In genomic region chr17:62705116-62705515, GRCh38 we compare ENCODE assay signal across 9 cellular contexts.
DNase-seq lines count a peak whose midpoint lies in the region; ATAC-seq, FAIRE-seq and TF ChIP-seq lines count a peak whose summit lies in the region.
"Had no signal": no experiment of that assay in that cellular context is flagged by ENCODE, and none has a peak within 500 bp of the region (broad histone marks: within the 10 kb centered on the region; RNA-seq: fewer than 3 reads in every experiment).

No MANE protein-coding gene starts in this region.

- no peak for ATAC-seq in central memory CD8-positive, alpha-beta T cell (replicated peaks; ENCODE audit: extremely low read depth, poor library complexity, severe bottlenecking)
- ATAC-seq in HepG2 (no peak), GM18502 (IDR thresholded peaks at IDR 0.05; ENCODE audit: poor library complexity, unreplicated experiment) (no peak), HG02642 (IDR thresholded peaks at IDR 0.05; ENCODE audit: poor library complexity, unreplicated experiment) (no peak)

- peaks cover 38% of the 10 kb centered on the region for H3K27me3 Mint-ChIP-seq in activated CD4-positive, alpha-beta T cell treated with anti-CD3 and anti-CD28 coated beads, Interleukin-2, amount 10 ng/mL, durations not matched to agents 7 days and 5 days
- peaks cover 2% of the 10 kb centered on the region for H3K27me3 Mint-ChIP-seq in central memory CD8-positive, alpha-beta T cell

- no peak overlapping the region for H3K4me2 ChIP-seq in HepG2 (ENCODE audit: low read depth, low read length)

- H3K36me3 Mint-ChIP-seq in activated CD4-positive, alpha-beta T cell treated with anti-CD3 and anti-CD28 coated beads, Interleukin-2, amount 10 ng/mL, durations not matched to agents 7 days and 5 days (ENCODE audit: low read depth): no peaks in the 10 kb centered on the region
- H3K36me3 Mint-ChIP-seq in central memory CD8-positive, alpha-beta T cell (ENCODE audit: insufficient read depth): peaks cover 2% of the 10 kb centered on the region

- TF ChIP-seq RAD21 in HepG2 (CRISPR knock-in tag; IDR thresholded peaks at IDR 0.05): no peak

- H3K27ac ChIP-seq in HepG2 (ENCODE audit: extremely low read length, insufficient read depth, low read length) (no peak overlapping the region), subcutaneous abdominal adipose tissue (ENCODE audit: low read depth, low read length) (peak overlapping the region; percentile 75)

- intact Hi-C loops in HepG2 (cut with micrococcal nuclease; ENCODE audit: unreplicated experiment): no loop called here

- DNase-seq in activated CD4-positive, alpha-beta T cell treated with anti-CD3 and anti-CD28 coated beads, Interleukin-2, amount 10 ng/mL, durations not matched to agents 7 days and 5 days: no peak
- DNase-seq in activated CD4-positive, alpha-beta T cell treated with anti-CD3 and anti-CD28 coated beads for 48 hours: no peak
- DNase-seq in central memory CD8-positive, alpha-beta T cell (ENCODE audit: low spot score in 2 of 2): no peak
- DNase-seq in HepG2 (ENCODE audit: low spot score) (no peak), activated gamma-delta T cell (lab: John Stamatoyannopoulos, UW) (no peak)
- DNase-seq: AML-193 had no signal

- peaks cover 2% of the 10 kb centered on the region for H3K9me3 Mint-ChIP-seq in activated CD4-positive, alpha-beta T cell treated with anti-CD3 and anti-CD28 coated beads, Interleukin-2, amount 10 ng/mL, durations not matched to agents 7 days and 5 days
- H3K9me3 Mint-ChIP-seq in central memory CD8-positive, alpha-beta T cell: no peaks in the 10 kb centered on the region

- TF ChIP-seq POLR2A in HepG2 (IDR thresholded peaks at IDR 0.05; ENCODE audit: insufficient read depth in 1 of 2, low read depth in 2 of 2, low read length in 2 of 2): no peak

- CTCF ChIA-PET in activated CD4-positive, alpha-beta T cell treated with anti-CD3 and anti-CD28 coated beads, Interleukin-2, amount 10 ng/mL, durations not matched to agents 7 days and 5 days (lab: Charles Lee): no interaction called here
- CTCF ChIA-PET in HepG2 (lab: Yijun Ruan, JAX; ENCODE audit: low intra/inter-chr PET ratio, low total read pairs): interaction anchor here (5.3 kb wide), 1 partner anchor 264 kb away, joined by 78 read pairs; no protein-coding TSS in a partner anchor

- no peak overlapping the region for H3K27ac Mint-ChIP-seq in activated CD4-positive, alpha-beta T cell treated with anti-CD3 and anti-CD28 coated beads, Interleukin-2, amount 10 ng/mL, durations not matched to agents 7 days and 5 days
- no peak overlapping the region for H3K27ac Mint-ChIP-seq in central memory CD8-positive, alpha-beta T cell (ENCODE audit: low read depth)

- peaks cover 11% of the 10 kb centered on the region; the same call in 1 of the 2 replicates for H3K4me1 ChIP-seq in HepG2 (ENCODE audit: insufficient read depth, low read length)
- H3K4me1 ChIP-seq in subcutaneous abdominal adipose tissue (ENCODE audit: control insufficient read depth in 5 of 5, insufficient read depth in 5 of 5, low read length in 5 of 5): peaks cover 4 to 41% (median 23%) of the 10 kb centered on the region in 5 donors

- H3K4me3 Mint-ChIP-seq in activated CD4-positive, alpha-beta T cell treated with anti-CD3 and anti-CD28 coated beads, Interleukin-2, amount 10 ng/mL, durations not matched to agents 7 days and 5 days: peak overlapping the region; percentile 32
- peak overlapping the region; percentile 69 for H3K4me3 Mint-ChIP-seq in central memory CD8-positive, alpha-beta T cell

- FAIRE-seq in HepG2 (lab: Jason Lieb, UNC): no peak

- in situ Hi-C loops in HepG2 (cut with HindIII; ENCODE audit: extremely low pct_ligation_motif_present, low pct_unique_long_range_greater_than_20kb): no loop called here

- peaks cover 5% of the 10 kb centered on the region for H3K4me1 Mint-ChIP-seq in activated CD4-positive, alpha-beta T cell treated with anti-CD3 and anti-CD28 coated beads, Interleukin-2, amount 10 ng/mL, durations not matched to agents 7 days and 5 days
- H3K4me1 Mint-ChIP-seq in central memory CD8-positive, alpha-beta T cell: no peaks in the 10 kb centered on the region

- no peak overlapping the region for H3K4me3 ChIP-seq in HepG2 (replicated peaks in 1 of 3; ENCODE audit: insufficient read depth in 1 of 3, low read depth in 2 of 3, low read length in 3 of 3)
- peak overlapping the region in 4 of 5 donors; percentile 64 to 67 (median 66) for H3K4me3 ChIP-seq in subcutaneous abdominal adipose tissue (ENCODE audit: low read depth in 1 of 5, low read length in 5 of 5)

- H4K20me1 ChIP-seq in HepG2 (ENCODE audit: insufficient read depth, low read length): no peaks in the 10 kb centered on the region

- H3K79me2 ChIP-seq in HepG2 (ENCODE audit: insufficient read depth, low read length): no peaks in the 10 kb centered on the region

- TF ChIP-seq EP300 in HepG2 (IDR thresholded peaks at IDR 0.05; ENCODE audit: low read depth in 2 of 2, low read length in 2 of 2) (no peak), HepG2 (CRISPR knock-in tag; IDR thresholded peaks at IDR 0.05; ENCODE audit: borderline replicate concordance) (no peak)

- POLR2A ChIA-PET in activated CD4-positive, alpha-beta T cell treated with anti-CD3 and anti-CD28 coated beads, Interleukin-2, amount 10 ng/mL, durations not matched to agents 7 days and 5 days (lab: Charles Lee): no interaction called here
- POLR2A ChIA-PET in HepG2 (lab: Yijun Ruan, JAX): no interaction called here

- H3K9me3 ChIP-seq in HepG2 (ENCODE audit: low read length): no peaks in the 10 kb centered on the region
- peaks cover 0 to 6% (median 5%) of the 10 kb centered on the region in 5 donors for H3K9me3 ChIP-seq in subcutaneous abdominal adipose tissue (ENCODE audit: control insufficient read depth in 5 of 5, low read length in 5 of 5)

- no TSS peak for BruUV-seq in HepG2 (replicated peaks; lab: Mats Ljungman, UMichigan)

- H3K36me3 ChIP-seq in HepG2 (replicated peaks in 1 of 2; ENCODE audit: control insufficient read depth in 1 of 2, insufficient read depth in 2 of 2, low read length in 2 of 2): no peaks in the 10 kb centered on the region
- no peaks in the 10 kb centered on the region for H3K36me3 ChIP-seq in subcutaneous abdominal adipose tissue (ENCODE audit: control insufficient read depth in 5 of 5, insufficient read depth in 5 of 5, low read length in 5 of 5)

- no peak overlapping the region for H2AFZ ChIP-seq in HepG2 (ENCODE audit: low read length)

- H3K27me3 ChIP-seq in HepG2 (ENCODE audit: control insufficient read depth in 1 of 2, insufficient read depth in 2 of 2, low read length in 2 of 2) (peaks cover 21 to 63% of the 10 kb centered on the region in 2 experiments), subcutaneous abdominal adipose tissue (ENCODE audit: control insufficient read depth in 5 of 5, insufficient read depth in 4 of 5, low read length in 5 of 5) (peaks cover 0 to 6% (median 3%) of the 10 kb centered on the region in 5 donors)

- 11% methylated on average over 7 of the region's 7 CpGs for WGBS in HepG2 (ENCODE audit: low lambda C conversion rate)

- H3K9ac ChIP-seq in HepG2 (ENCODE audit: insufficient read depth, low read depth, low read length): no peak overlapping the region
- H3K9ac ChIP-seq in subcutaneous abdominal adipose tissue (ENCODE audit: low read length in 5 of 5): peak overlapping the region in 1 of 5 donors; percentile 16

- TF ChIP-seq CTCF in HepG2 (CRISPR knock-in tag; IDR thresholded peaks at IDR 0.05): no peak

TF ChIP-seq in HepG2, 621 proteins besides CTCF, POLR2A, EP300 and RAD21:
- TF ChIP-seq HNRNPLL (IDR thresholded peaks at IDR 0.05; ENCODE audit: low read depth, low read length, poor library complexity, severe bottlenecking) (no peak), CBX2 (IDR thresholded peaks at IDR 0.05; ENCODE audit: low read depth, low read length) (0 out of 2 replicates have a peak, but pooled peaks have one; percentile 17), CBX2 (CRISPR knock-in tag; IDR thresholded peaks at IDR 0.05; ENCODE audit: low read depth) (no peak), AFF4 (CRISPR knock-in tag; IDR thresholded peaks at IDR 0.05) (no peak)

Comparison
In these comparisons a context has a peak if more than half of its experiments do, and no peak if none do; other contexts are left out.
1. H3K4me3 ChIP-seq: peak in subcutaneous abdominal adipose tissue (4 of 5); none in HepG2 (0 of 3).